Comparison of ENCODE assay signal across 2 cellular contexts in genomic region chr2:4353668-4354067, GRCh38.
TF ChIP-seq lines count a peak whose summit lies in the region.

No MANE protein-coding gene starts in this region.

TF ChIP-seq in H1, 55 proteins besides CTCF, POLR2A, EP300 and RAD21:
- TF ChIP-seq E2F6 (IDR thresholded peaks at IDR 0.05): no peak
- TF ChIP-seq POU5F1 (IDR thresholded peaks at IDR 0.05; ENCODE audit: low read depth, low read length): no peak
- TF ChIP-seq, protein P1, sequence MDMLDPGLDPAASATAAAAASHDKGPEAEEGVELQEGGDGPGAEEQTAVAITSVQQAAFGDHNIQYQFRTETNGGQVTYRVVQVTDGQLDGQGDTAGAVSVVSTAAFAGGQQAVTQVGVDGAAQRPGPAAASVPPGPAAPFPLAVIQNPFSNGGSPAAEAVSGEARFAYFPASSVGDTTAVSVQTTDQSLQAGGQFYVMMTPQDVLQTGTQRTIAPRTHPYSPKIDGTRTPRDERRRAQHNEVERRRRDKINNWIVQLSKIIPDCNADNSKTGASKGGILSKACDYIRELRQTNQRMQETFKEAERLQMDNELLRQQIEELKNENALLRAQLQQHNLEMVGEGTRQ (IDR thresholded peaks at IDR 0.05; ENCODE audit: low read length): no peak
- no peak for TF ChIP-seq CHD2 (IDR thresholded peaks at IDR 0.05; ENCODE audit: low read length)
- no peak for TF ChIP-seq RBBP5 (IDR thresholded peaks at IDR 0.05; ENCODE audit: borderline replicate concordance, low read depth, low read length)
- no peak for TF ChIP-seq TBP (IDR thresholded peaks at IDR 0.05; ENCODE audit: low read depth, low read length)
- TF ChIP-seq RFX5 (IDR thresholded peaks at IDR 0.05; ENCODE audit: borderline replicate concordance, low read depth, low read length): no peak
TF ChIP-seq in H1: peak in this region for 0.

TF ChIP-seq in GM23338, 12 proteins besides CTCF, POLR2A, EP300 and RAD21:
- TF ChIP-seq ZNF114 (CRISPR knock-in tag; IDR thresholded peaks at IDR 0.05): no peak
- no peak for TF ChIP-seq CREB1 (CRISPR knock-in tag; IDR thresholded peaks at IDR 0.05; ENCODE audit: low read depth)
- no peak for TF ChIP-seq ZNF331 (CRISPR knock-in tag; IDR thresholded peaks at IDR 0.05; ENCODE audit: low read depth)
- TF ChIP-seq NANOG (IDR thresholded peaks at IDR 0.05; ENCODE audit: borderline replicate concordance): no peak
- no peak for TF ChIP-seq REST (IDR thresholded peaks at IDR 0.05; ENCODE audit: unreplicated experiment)
- TF ChIP-seq STAT1 (IDR thresholded peaks at IDR 0.05; ENCODE audit: unreplicated experiment): no peak
- no peak for TF ChIP-seq JUNB (IDR thresholded peaks at IDR 0.05; ENCODE audit: unreplicated experiment)
- no peak for TF ChIP-seq POLR2AphosphoS5 (IDR thresholded peaks at IDR 0.05; ENCODE audit: low read depth)
- no peak for TF ChIP-seq EZH2 (IDR thresholded peaks at IDR 0.05; ENCODE audit: low read depth, unreplicated experiment)
- no peak for TF ChIP-seq EZH2phosphoT487 (IDR thresholded peaks at IDR 0.05; ENCODE audit: unreplicated experiment)
- TF ChIP-seq ZNF462 (CRISPR knock-in tag; IDR thresholded peaks at IDR 0.05): no peak
- TF ChIP-seq, protein P2, sequence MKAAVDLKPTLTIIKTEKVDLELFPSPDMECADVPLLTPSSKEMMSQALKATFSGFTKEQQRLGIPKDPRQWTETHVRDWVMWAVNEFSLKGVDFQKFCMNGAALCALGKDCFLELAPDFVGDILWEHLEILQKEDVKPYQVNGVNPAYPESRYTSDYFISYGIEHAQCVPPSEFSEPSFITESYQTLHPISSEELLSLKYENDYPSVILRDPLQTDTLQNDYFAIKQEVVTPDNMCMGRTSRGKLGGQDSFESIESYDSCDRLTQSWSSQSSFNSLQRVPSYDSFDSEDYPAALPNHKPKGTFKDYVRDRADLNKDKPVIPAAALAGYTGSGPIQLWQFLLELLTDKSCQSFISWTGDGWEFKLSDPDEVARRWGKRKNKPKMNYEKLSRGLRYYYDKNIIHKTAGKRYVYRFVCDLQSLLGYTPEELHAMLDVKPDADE (IDR thresholded peaks at IDR 0.05): no peak
TF ChIP-seq in GM23338: peak in this region for 0.
